15 cellular contexts compared by ENCODE assay signal in genomic region chr6:16496982-16497823, GRCh38.
A peak's percentile ranks its signal among the peaks of the same experiment; 100 is the strongest.
DNase-seq lines count a peak whose midpoint lies in the region; FAIRE-seq and TF ChIP-seq lines count a peak whose summit lies in the region.
"Had no signal": no experiment of that assay in that cellular context is flagged by ENCODE, and none has a peak within 500 bp of the region (broad histone marks: within the 10 kb centered on the region; RNA-seq: fewer than 3 reads in every experiment).

No MANE protein-coding gene starts in this region.

- peak; percentile 72 for FAIRE-seq in GM12891 (lab: Jason Lieb, UNC)
- FAIRE-seq: colon had no signal

- TF ChIP-seq POLR2A in GM12891 (IDR thresholded peaks at IDR 0.05; ENCODE audit: low read depth, low read length) = no peak

- DNase-seq in GM12891 (ENCODE audit: insufficient read length, low spot score) = no peak
- peak; percentile 22 for DNase-seq in amniotic epithelial cell (ENCODE audit: low read depth)
- peak; percentile 16 for DNase-seq in hepatic stellate cell (ENCODE audit: low spot score)
- DNase-seq in retina = peak; percentile 42
- no peak for DNase-seq in activated naive CD4-positive, alpha-beta T cell (lab: John Stamatoyannopoulos, UW)
- no peak for DNase-seq in epidermal melanocyte (ENCODE audit: insufficient read length, low spot score)
- DNase-seq in NCI-H510A treated with DMSO at 0.1 percent for 48 hours (lab: John Stamatoyannopoulos, UW) = no peak
- DNase-seq: activated CD8-positive, alpha-beta memory T cell treated with anti-CD3 and anti-CD28 coated beads, Interleukin-2, amount 50 U/mL, for 4 hours; activated naive CD8-positive, alpha-beta T cell treated with anti-CD3 and anti-CD28 coated beads for 36 hours; GF-D8; H7; MM.1S; SK-N-SH; stimulated activated naive CD8-positive, alpha-beta T cell treated with anti-CD3 and anti-CD28 coated beads, Interleukin-15, amount 100 ng/mL, for 72 hours had no signal

TF ChIP-seq in GM12891, 5 proteins besides CTCF, POLR2A, EP300 and RAD21:
- TF ChIP-seq TAF1 (IDR thresholded peaks at IDR 0.05; ENCODE audit: low read depth, low read length) (no peak), PAX5 (IDR thresholded peaks at IDR 0.05; ENCODE audit: insufficient read depth, low read length, severe bottlenecking) (no peak), SPI1 (IDR thresholded peaks at IDR 0.05; ENCODE audit: low read depth, low read length) (no peak), POLR2AphosphoS5 (IDR thresholded peaks at IDR 0.05; ENCODE audit: low read depth, low read length) (no peak), POU2F2 (IDR thresholded peaks at IDR 0.05; ENCODE audit: low read depth, low read length) (no peak)

Comparison
In these comparisons a context has a peak if more than half of its experiments do, and no peak if none do; other contexts are left out.
1. DNase-seq: peak in amniotic epithelial cell (single experiment), hepatic stellate cell (single experiment) and retina (single experiment); none in GM12891 (single experiment), activated naive CD4-positive, alpha-beta T cell (0 of 4), epidermal melanocyte (single experiment) and NCI-H510A treated with DMSO at 0.1 percent for 48 hours (single experiment).